ENCODE assay signal across 20 cellular contexts in the genomic region with DNA sequence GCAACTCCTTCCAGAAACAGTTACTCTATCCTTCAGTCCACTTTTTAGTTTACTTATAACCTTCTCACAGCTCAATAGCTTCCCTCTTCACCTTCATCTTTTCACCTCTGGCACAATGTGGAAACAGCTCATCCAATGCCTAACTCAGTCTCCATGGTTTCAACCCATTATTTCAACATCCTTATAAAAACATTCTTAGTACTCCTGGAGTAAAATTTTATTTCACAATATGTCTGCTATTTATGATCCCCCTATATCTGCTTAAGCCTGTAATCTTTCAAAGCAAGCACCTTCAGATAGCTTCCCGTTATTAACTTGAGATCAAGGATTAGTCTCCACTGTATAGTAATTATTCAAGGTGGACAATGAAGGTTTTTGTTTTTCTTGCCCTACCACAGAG.
DNase-seq lines count a peak whose midpoint lies in the region; ATAC-seq and TF ChIP-seq lines count a peak whose summit lies in the region.
"Had no signal": no experiment of that assay in that cellular context is flagged by ENCODE, and none has a peak within 500 bp of the region (broad histone marks: within the 10 kb centered on the region; RNA-seq: fewer than 3 reads in every experiment).

No MANE protein-coding gene starts in this region.

- no peak overlapping the region for H3K4me3 ChIP-seq in right cardiac atrium (ENCODE audit: low read length)
- H3K4me3 ChIP-seq in tibial artery, result no peak overlapping the region
- H3K4me3 ChIP-seq: right lobe of liver had no signal

- intact Hi-C loops in right cardiac atrium (cut with DNase I) (no loop called here), tibial artery (cut with DNase I; ENCODE audit: low total_unique reads) (loop anchor here (1.0 kb wide), 1 partner anchor 12 kb away; no protein-coding TSS in a partner anchor)

- peak; percentile 28 for DNase-seq in NOMO-1 treated with DMSO at 0.1 percent for 48 hours (lab: John Stamatoyannopoulos, UW; ENCODE audit: unreplicated experiment)
- no peak for DNase-seq in NOMO-1 treated with dmso at 0.1 percent for 144 hours (lab: John Stamatoyannopoulos, UW; ENCODE audit: unreplicated experiment)
- peak; percentile 15 for DNase-seq in astrocyte of the hippocampus (ENCODE audit: low read depth, low spot score)
- no peak for DNase-seq in right cardiac atrium
- no peak for DNase-seq in tibial artery
- no peak for DNase-seq in activated T-cell treated with anti-CD3 and anti-CD28 coated beads, Interleukin-2, amount 50 U/mL, for 1 hour
- DNase-seq: 8988T; effector CD8-positive, alpha-beta T cell; GOT3; heart left ventricle; left colon; natural killer cell; NCI-H187; right lobe of liver; SHP77; stimulated activated naive CD4-positive, alpha-beta T cell treated with Interleukin-2 at 50 U/mL for 16 hours; T-helper 9 cell had no signal

- ATAC-seq in right cardiac atrium (peak; percentile 41 to 61), HG02798 (IDR thresholded peaks at IDR 0.05; ENCODE audit: poor library complexity, unreplicated experiment) (no peak), HG03139 (IDR thresholded peaks at IDR 0.05; ENCODE audit: unreplicated experiment) (no peak)
- ATAC-seq: left colon, natural killer cell, right lobe of liver had no signal

- WGBS in right cardiac atrium, result 77% methylated on average over 1 of the region's 1 CpG

- H3K27ac ChIP-seq in right cardiac atrium (ENCODE audit: low read length) (no peak overlapping the region), tibial artery (peak overlapping the region; percentile 49 to 64)
- H3K27ac ChIP-seq: KMS-11, right lobe of liver had no signal

- H3K36me3 ChIP-seq in tibial artery, result no peaks in the 10 kb centered on the region
- H3K36me3 ChIP-seq: heart left ventricle, right lobe of liver had no signal

- H3K9me3 ChIP-seq in right cardiac atrium (ENCODE audit: control insufficient read depth, low read length) (no peaks in the 10 kb centered on the region), tibial artery (no peaks in the 10 kb centered on the region)
- H3K9me3 ChIP-seq: heart left ventricle, right lobe of liver had no signal

- no peak for TF ChIP-seq CTCF in tibial artery (IDR thresholded peaks at IDR 0.05)

- no peaks in the 10 kb centered on the region for H3K27me3 ChIP-seq in right cardiac atrium (ENCODE audit: control insufficient read depth, insufficient read depth)
- no peaks in the 10 kb centered on the region for H3K27me3 ChIP-seq in tibial artery
- H3K27me3 ChIP-seq: heart left ventricle, right lobe of liver had no signal

- H3K4me1 ChIP-seq in right cardiac atrium (ENCODE audit: control insufficient read depth, insufficient read depth, low read length), result no peaks in the 10 kb centered on the region
- peaks cover 0 to 55% (median 21%) of the 10 kb centered on the region in 4 donors for H3K4me1 ChIP-seq in tibial artery
- H3K4me1 ChIP-seq: right lobe of liver had no signal

Comparison
In these comparisons a context has a peak if more than half of its experiments do, and no peak if none do; other contexts are left out.
1. DNase-seq: peak in NOMO-1 treated with DMSO at 0.1 percent for 48 hours (single experiment) and astrocyte of the hippocampus (single experiment); none in NOMO-1 treated with dmso at 0.1 percent for 144 hours (single experiment), right cardiac atrium (0 of 3), tibial artery (0 of 2) and activated T-cell treated with anti-CD3 and anti-CD28 coated beads, Interleukin-2, amount 50 U/mL, for 1 hour (single experiment).
2. ATAC-seq: peak in right cardiac atrium (2 of 2); none in HG02798 (single experiment) and HG03139 (single experiment).